22 cellular contexts compared by ENCODE assay signal in genomic region chr14:34999500-34999899, GRCh38. TPM values are rescaled to one million over a fixed set of nuclear protein-coding genes. Genes with fewer than 3 reads are reported as not detected.
A peak's percentile ranks its signal among the peaks of the same experiment; 100 is the strongest.
DNase-seq lines count a peak whose midpoint lies in the region; ATAC-seq, FAIRE-seq and TF ChIP-seq lines count a peak whose summit lies in the region.
"Had no signal": no experiment of that assay in that cellular context is flagged by ENCODE, and none has a peak within 500 bp of the region (broad histone marks: within the 10 kb centered on the region; RNA-seq: fewer than 3 reads in every experiment).

No MANE protein-coding gene starts in this region.

- H3K36me3 ChIP-seq in GM12878 (ENCODE audit: control insufficient read depth in 2 of 2, insufficient read depth in 2 of 2, low read length in 1 of 2) (peaks cover 0 to 2% of the 10 kb centered on the region in 2 experiments; a peak in 3 of 4 replicates), right lobe of liver (peaks cover 0 to 14% (median 6%) of the 10 kb centered on the region in 4 donors), psoas muscle (ENCODE audit: insufficient read depth in 1 of 2, low read depth in 1 of 2) (peaks cover 6 to 73% of the 10 kb centered on the region in 2 donors), mucosa of descending colon (ENCODE audit: low read depth) (no peaks in the 10 kb centered on the region)

- TF ChIP-seq CTCF in GM12878 (IDR thresholded peaks at IDR 0.05 in 2 of 3, conservative IDR thresholded peaks at IDR 0.05 in 1 of 3; ENCODE audit: control insufficient read depth in 2 of 3, extremely low read depth in 1 of 3, insufficient read depth in 1 of 3, low read depth in 3 of 3, low read length in 3 of 3) (no peak), right lobe of liver (IDR thresholded peaks at IDR 0.05) (no peak), psoas muscle (IDR thresholded peaks at IDR 0.05) (no peak), mucosa of descending colon (IDR thresholded peaks at IDR 0.05) (no peak)

- SMC1A ChIA-PET in GM12878 (lab: Charles Lee; ENCODE audit: uncharacterized antibody, unreplicated experiment) = interaction anchor here (1.6 kb wide), 1 partner anchor 10 kb away, joined by 6 read pairs; no protein-coding TSS in a partner anchor

- no peak overlapping the region for H3K4me2 ChIP-seq in GM12878 (ENCODE audit: control insufficient read depth, insufficient read depth)
- H3K4me2 ChIP-seq: BLaER1 had no signal

- no peaks in the 10 kb centered on the region for H4K20me1 ChIP-seq in GM12878 (ENCODE audit: control insufficient read depth, insufficient read depth)

- DNase-seq in GM19239 (ENCODE audit: insufficient read length, low spot score) = no peak
- no peak for DNase-seq in GM12878 (ENCODE audit: low read depth, low spot score)
- DNase-seq in left lobe of liver (ENCODE audit: low spot score) = no peak
- DNase-seq in right lobe of liver = no peak
- DNase-seq in DMS153 (lab: John Stamatoyannopoulos, UW) = no peak
- DNase-seq in KBM-7 = no peak
- DNase-seq in psoas muscle = no peak
- DNase-seq in mucosa of descending colon = no peak
- DNase-seq: Caco-2; CD4-positive, CD25-positive, alpha-beta regulatory T cell; CD8-positive, alpha-beta T cell; DMS53; DMS79 treated with DMSO at 0.1 percent for 48 hours; GF-D8; GM23248; H9 had no signal

- TF ChIP-seq EP300 in GM12878 (IDR thresholded peaks at IDR 0.05; ENCODE audit: borderline replicate concordance in 1 of 2, control insufficient read depth in 1 of 2, low read depth in 2 of 2, low read length in 2 of 2) = no peak

- TF ChIP-seq RAD21 in GM12878 (IDR thresholded peaks at IDR 0.05; ENCODE audit: insufficient read depth, low read depth, low read length) = no peak

- POLR2A ChIA-PET in GM12878 (lab: Charles Lee) = no interaction called here

- H3K4me1 ChIP-seq in GM12878 (ENCODE audit: control insufficient read depth, insufficient read depth, low read length) (peaks cover 5% of the 10 kb centered on the region), right lobe of liver (peaks cover 0 to 37% (median 11%) of the 10 kb centered on the region in 4 donors), psoas muscle (no peaks in the 10 kb centered on the region), mucosa of descending colon (ENCODE audit: low read depth) (no peaks in the 10 kb centered on the region)
- H3K4me1 ChIP-seq: Caco-2 had no signal

- in situ Hi-C loops in GM12878 (cut with MboI) = no loop called here
- in situ Hi-C loops in KBM-7 (cut with MboI; ENCODE audit: low pct_unique_long_range_greater_than_20kb, low sequenced_read_pairs) = no loop called here

- H3K9me3 ChIP-seq in GM12878 (replicated peaks; ENCODE audit: control insufficient read depth, insufficient read depth, low read length) (no peaks in the 10 kb centered on the region), right lobe of liver (no peaks in the 10 kb centered on the region), psoas muscle (no peaks in the 10 kb centered on the region), mucosa of descending colon (no peaks in the 10 kb centered on the region)
- H3K9me3 ChIP-seq: BLaER1, Caco-2 had no signal

- BruUV-seq in GM12878 (replicated peaks; lab: Mats Ljungman, UMichigan) = no TSS peak

- H3K27me3 ChIP-seq in GM12878 (replicated peaks in 1 of 2; ENCODE audit: control insufficient read depth in 2 of 2, insufficient read depth in 2 of 2, low read length in 1 of 2) (no peaks in the 10 kb centered on the region), right lobe of liver (no peaks in the 10 kb centered on the region), psoas muscle (ENCODE audit: insufficient read depth in 3 of 3, low read length in 2 of 3) (no peaks in the 10 kb centered on the region)
- H3K27me3 ChIP-seq: BLaER1 had no signal

- intact Hi-C loops in GM12878 (cut with micrococcal nuclease; ENCODE audit: unreplicated experiment) = no loop called here
- intact Hi-C loops in right lobe of liver (cut with DNase I) = no loop called here
- intact Hi-C loops in psoas muscle (cut with DNase I) = no loop called here
- intact Hi-C loops in mucosa of descending colon (cut with DNase I, micrococcal nuclease) = no loop called here

- RAD21 ChIA-PET in GM12878 (lab: Charles Lee; ENCODE audit: unreplicated experiment) = no interaction called here

- no peak for ATAC-seq in GM12878
- peak; percentile 79 for ATAC-seq in left lobe of liver
- peak; percentile 79 to 88 (median 82) for ATAC-seq in right lobe of liver
- ATAC-seq in psoas muscle = no peak
- ATAC-seq in mucosa of descending colon = no peak
- ATAC-seq: CD8-positive, alpha-beta T cell; HCT116 had no signal

- FAIRE-seq in GM19239 (lab: Jason Lieb, UNC) (peak; percentile 47), GM12878 (lab: Jason Lieb, UNC) (peak; percentile 44)
- FAIRE-seq: GM12892, H1 had no signal

- no peak overlapping the region for H3K9ac ChIP-seq in GM12878 (ENCODE audit: control insufficient read depth, insufficient read depth, low read length)
- H3K9ac ChIP-seq: BLaER1, GM23248 had no signal

- 97% methylated on average over 3 of the region's 3 CpGs for WGBS in GM12878 (ENCODE audit: insufficient coverage, insufficient replicate concordance, low lambda C conversion rate, missing lambda C conversion rate)
- WGBS in right lobe of liver (ENCODE audit: insufficient coverage, low coverage, low lambda C conversion rate, missing lambda C conversion rate) = 30% methylated on average over 3 of the region's 3 CpGs
- WGBS in psoas muscle, 3 donors = 92 to 99% (median 94%) methylated on average over 3 of the region's 3 CpGs

- H2AFZ ChIP-seq in GM12878 (ENCODE audit: control insufficient read depth, low read depth, low read length) = no peak overlapping the region
- H2AFZ ChIP-seq: GM23248 had no signal

- CTCF ChIA-PET in GM12878 (lab: Yijun Ruan, JAX) = interaction anchor here (0.5 to 1.0 kb wide), 2 partner anchors 19 to 267 kb away, joined by 3 to 5 read pairs; no protein-coding TSS in a partner anchor

- TF ChIP-seq POLR2A in GM12878 (IDR thresholded peaks at IDR 0.05; ENCODE audit: low read depth, low read length) (no peak), right lobe of liver (IDR thresholded peaks at IDR 0.05) (peak; percentile 47)

- peaks cover 18% of the 10 kb centered on the region for H3K79me2 ChIP-seq in GM12878 (ENCODE audit: control insufficient read depth, insufficient read depth, low read length)

- H3K27ac ChIP-seq in GM12878 (ENCODE audit: control insufficient read depth, insufficient read depth) (no peak overlapping the region), right lobe of liver (peak overlapping the region; percentile 12 to 54 (median 44)), psoas muscle (no peak overlapping the region)
- H3K27ac ChIP-seq: 22Rv1, BLaER1, C4-2B, GM23248 had no signal

- H3K4me3 ChIP-seq in GM12878 (no peak overlapping the region), right lobe of liver (no peak overlapping the region), psoas muscle (no peak overlapping the region), mucosa of descending colon (no peak overlapping the region)
- H3K4me3 ChIP-seq: BLaER1, GM23248 had no signal

TF ChIP-seq in GM12878, 131 proteins besides CTCF, POLR2A, EP300 and RAD21 (continues in another document):
- no peak for TF ChIP-seq NFXL1 (IDR thresholded peaks at IDR 0.05; ENCODE audit: borderline replicate concordance)
- no peak for TF ChIP-seq SREBF2 (IDR thresholded peaks at IDR 0.05; ENCODE audit: low read length)
- no peak for TF ChIP-seq NR2C1 (IDR thresholded peaks at IDR 0.05)

RNA-seq across cellular contexts. Expression of gene SRP54, which starts 16.7 kb away (rescaled TPM):
- total RNA-seq in GM12878 (2013; cell fraction: nucleolus; rRNA removed) = 246 and 247 TPM in 2 replicates
- 70.3 and 83.3 TPM in 2 replicates for total RNA-seq in GM12878 (2014; rRNA removed)
- total RNA-seq in GM12878 (2014; rRNA removed; fragmentation: Illumina TruSeq; extraction: Trizol) = 112 and 114 TPM in 2 replicates
- 60.1 and 70.8 TPM in 2 replicates for total RNA-seq in GM12878 (2021)
- polyA plus RNA-seq in GM12878 (2011; ENCODE audit: low read depth) = 55.2 TPM
- polyA plus RNA-seq in GM12878 (2011; rRNA removed) = 54.1 and 77.4 TPM in 2 replicates
- 37.8 and 54.1 TPM in 2 replicates for polyA plus RNA-seq in GM12878 (2011; cell fraction: cytosol; rRNA removed)
- polyA plus RNA-seq in GM12878 (2011; cell fraction: nucleus; rRNA removed) = 43.3 and 52.4 TPM in 2 replicates
- 73.7 and 77.5 TPM in 2 replicates for polyA plus RNA-seq in GM12878 (2012)
- polyA plus RNA-seq in GM12878 (2014; fragmentation: Illumina TruSeq; extraction: Trizol) = 116 and 134 TPM in 2 replicates
- 10 to 100 TPM; 71.3 to 73.3 TPM for polyA plus RNA-seq in GM12878 (2014; fragmentation: Nextera tagmentation; extraction: Ambion mirVana)
- polyA plus RNA-seq in GM12878 (2014; rRNA removed) = 66.7 and 70.0 TPM in 2 replicates
- polyA plus RNA-seq in GM12878 (2016; fragmentation: Nextera tagmentation; extraction: Ambion mirVana) = 100 to 1,000 TPM; 123 to 130 TPM
- polyA minus RNA-seq in GM12878 (2011; rRNA and poly(A)+ RNA removed) = 31.1 and 34.8 TPM in 2 replicates
- polyA minus RNA-seq in GM12878 (2011; cell fraction: cytosol; rRNA and poly(A)+ RNA removed) = 17.0 and 28.3 TPM in 2 replicates
- 28.9 and 44.6 TPM in 2 replicates for polyA minus RNA-seq in GM12878 (2011; cell fraction: nucleus; rRNA and poly(A)+ RNA removed)
- 41.0 TPM for total RNA-seq in left lobe of liver
- total RNA-seq in right lobe of liver = 10 to 100 TPM; 35.1 to 46.7 (median 41.0) TPM
- total RNA-seq in psoas muscle = 10 to 100 TPM; 30.6 to 39.6 (median 34.6) TPM
- 10 to 100 TPM; 27.9 to 51.2 (median 44.1) TPM for polyA plus RNA-seq in psoas muscle
- total RNA-seq in mucosa of descending colon = 10 to 100 TPM; 32.9 to 45.6 (median 40.6) TPM

RNA-seq across cellular contexts. Expression of gene FAM177A1, which starts 46.6 kb away (rescaled TPM):
- total RNA-seq in GM12878 (2013; cell fraction: nucleolus; rRNA removed) = 21.7 and 24.4 TPM in 2 replicates
- total RNA-seq in GM12878 (2014; rRNA removed) (17.1 and 21.4 TPM in 2 replicates), GM12878 (2014; rRNA removed; fragmentation: Illumina TruSeq; extraction: Trizol) (19.5 and 20.0 TPM in 2 replicates), GM12878 (2021) (21.4 TPM in 2 replicates), left lobe of liver (48.2 TPM), right lobe of liver (10 to 100 TPM; 44.2 to 48.4 (median 47.2) TPM), psoas muscle (10 to 100 TPM; 33.1 to 83.3 (median 60.3) TPM), mucosa of descending colon (100 to 1,000 TPM in 2 of 3 donors, 10 to 100 TPM in 1; 98.1 to 152 (median 142) TPM)
- 13.8 TPM for polyA plus RNA-seq in GM12878 (2011; ENCODE audit: low read depth)
- polyA plus RNA-seq in GM12878 (2011; rRNA removed) (27.5 and 28.0 TPM in 2 replicates), GM12878 (2014; fragmentation: Illumina TruSeq; extraction: Trizol) (18.8 and 28.5 TPM in 2 replicates), GM12878 (2014; fragmentation: Nextera tagmentation; extraction: Ambion mirVana) (10 to 100 TPM in 1 of 2 experiments, 1 to 10 TPM in 1; 5.3 to 11.0 TPM), GM12878 (2014; rRNA removed) (19.0 and 21.8 TPM in 2 replicates), GM12878 (2016; fragmentation: Nextera tagmentation; extraction: Ambion mirVana) (10 to 100 TPM; 36.3 to 38.6 TPM), psoas muscle (10 to 100 TPM; 32.9 to 61.2 (median 35.9) TPM)
- 17.9 and 19.9 TPM in 2 replicates for polyA plus RNA-seq in GM12878 (2011; cell fraction: cytosol; rRNA removed)
- 6.9 and 8.0 TPM in 2 replicates for polyA plus RNA-seq in GM12878 (2011; cell fraction: nucleus; rRNA removed)
- 22.0 and 22.6 TPM in 2 replicates for polyA plus RNA-seq in GM12878 (2012)
- 4.3 and 8.2 TPM in 2 replicates for polyA minus RNA-seq in GM12878 (2011; rRNA and poly(A)+ RNA removed)
- polyA minus RNA-seq in GM12878 (2011; cell fraction: cytosol; rRNA and poly(A)+ RNA removed) = 5.2 and 5.5 TPM in 2 replicates
- 9.9 and 19.9 TPM in 2 replicates for polyA minus RNA-seq in GM12878 (2011; cell fraction: nucleus; rRNA and poly(A)+ RNA removed)

Comparison
In these comparisons a context has a peak if more than half of its experiments do, and no peak if none do; other contexts are left out.
1. ATAC-seq: peak in left lobe of liver (single experiment) and right lobe of liver (4 of 4); none in GM12878 (single experiment), psoas muscle (0 of 4) and mucosa of descending colon (single experiment).
2. H3K27ac ChIP-seq: peak in right lobe of liver (3 of 3); none in GM12878 (single experiment) and psoas muscle (single experiment).